8 cellular contexts compared by ENCODE assay signal in the genomic region with DNA sequence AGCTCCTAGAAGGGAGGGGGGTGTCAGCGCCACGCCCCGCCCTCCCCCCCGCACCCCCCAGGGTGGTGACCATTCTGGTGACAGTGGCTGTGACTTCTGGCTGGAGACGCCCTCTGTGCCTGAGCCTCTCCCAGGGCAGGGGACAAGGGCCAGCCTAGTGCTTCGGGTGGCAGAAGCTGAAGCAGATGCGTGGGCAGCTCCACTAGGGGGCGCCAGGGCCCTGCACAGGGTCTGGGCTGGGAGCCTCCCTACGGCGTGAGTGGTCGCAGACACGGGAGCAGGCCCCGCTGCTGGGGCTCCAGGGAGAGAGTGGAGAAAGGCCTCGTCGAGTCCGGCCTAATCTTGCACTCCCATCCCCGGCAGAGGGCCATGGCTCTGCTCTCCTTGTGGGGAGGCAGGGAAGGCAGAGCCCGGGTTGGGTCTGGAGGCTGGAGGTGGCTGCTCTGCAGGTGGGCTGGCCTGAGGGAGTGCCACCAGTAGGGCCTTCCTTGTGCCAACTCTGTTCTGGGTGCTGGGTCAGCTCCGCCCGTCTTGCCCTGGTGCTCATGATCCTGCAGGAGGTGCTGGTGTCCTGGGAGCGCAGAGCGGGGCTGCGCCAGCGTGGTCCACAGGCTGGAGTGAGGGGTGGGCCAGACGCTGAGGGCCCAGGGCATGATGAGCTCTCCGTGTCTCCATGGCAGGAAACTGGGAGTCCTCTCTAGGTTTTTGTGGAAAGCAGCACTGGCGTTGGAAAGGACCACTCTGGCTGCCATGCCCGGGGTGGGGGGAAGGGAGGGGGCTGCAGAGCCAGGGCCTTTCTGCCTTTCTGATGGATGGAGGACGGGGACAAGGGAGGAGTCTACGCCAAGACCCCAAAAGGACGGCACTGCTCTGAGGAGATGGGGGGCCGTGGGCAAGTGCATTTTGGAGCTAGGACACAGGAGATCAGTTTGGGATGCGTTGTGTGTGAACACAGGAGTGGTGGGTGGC. TPM values are rescaled to one million over a fixed set of nuclear protein-coding genes. Genes with fewer than 3 reads are reported as not detected.
A peak's percentile ranks its signal among the peaks of the same experiment; 100 is the strongest.
DNase-seq lines count a peak whose midpoint lies in the region; ATAC-seq and TF ChIP-seq lines count a peak whose summit lies in the region.

No MANE protein-coding gene starts in this region.

- ATAC-seq in left colon (peak; percentile 9), HG02981 (IDR thresholded peaks at IDR 0.05; ENCODE audit: unreplicated experiment) (no peak), HG02885 (IDR thresholded peaks at IDR 0.05; ENCODE audit: poor library complexity, unreplicated experiment) (no peak)

- no peak overlapping the region for H3K4me3 ChIP-seq in astrocyte of the spinal cord (ENCODE audit: low read depth, low read length)

- intact Hi-C loops in left colon (cut with DNase I, micrococcal nuclease): loop anchor here in 1 of 2 donors (5.0 kb wide), 1 partner anchor 53 kb away; no protein-coding TSS in a partner anchor

- in situ Hi-C loops in astrocyte of the spinal cord (cut with HindIII; ENCODE audit: low sequenced_read_pairs): no loop called here

- TF ChIP-seq CTCF in astrocyte of the spinal cord (IDR thresholded peaks at IDR 0.05; ENCODE audit: low read depth, low read length): peak; percentile 88

- DNase-seq in DMS53 (lab: John Stamatoyannopoulos, UW) (peak; percentile 87), M059J (ENCODE audit: low read depth) (peak; percentile 23), T1000 (lab: John Stamatoyannopoulos, UW) (peak; percentile 39), astrocyte of the spinal cord (ENCODE audit: low read depth, low spot score) (no peak), left colon (peak; percentile 70 to 75)
- peak; percentile 90 for DNase-seq in stimulated activated CD8-positive, alpha-beta memory T cell treated with anti-CD3 and anti-CD28 coated beads, Interleukin-4, amount 100 ng/mL, for 48 hours

RNA-seq across cellular contexts. Expression of gene CENPX, which starts 2.5 kb away (rescaled TPM):
- 121 and 155 TPM in 2 replicates for total RNA-seq in M059J (2014; rRNA removed; shearing (Covaris generic))
- total RNA-seq in left colon: 100 to 1,000 TPM in 1 of 2 donors, 10 to 100 TPM in 1; 83.3 to 127 TPM

RNA-seq across cellular contexts. Expression of gene LRRC45, which starts 2.9 kb away (rescaled TPM):
- 6.2 and 20.8 TPM in 2 replicates for total RNA-seq in M059J (2014; rRNA removed; shearing (Covaris generic))
- 10 to 100 TPM; 14.2 to 20.8 TPM for total RNA-seq in left colon

RNA-seq across cellular contexts. Expression of gene RAC3, which starts 11.3 kb away (rescaled TPM):
- 16.4 and 19.8 TPM in 2 replicates for total RNA-seq in M059J (2014; rRNA removed; shearing (Covaris generic))
- total RNA-seq in left colon: 1 to 10 TPM; 4.2 to 9.0 TPM

RNA-seq across cellular contexts. Expression of gene DCXR, which starts 17.3 kb away (rescaled TPM):
- 81.6 and 117 TPM in 2 replicates for total RNA-seq in M059J (2014; rRNA removed; shearing (Covaris generic))
- 100 to 1,000 TPM; 111 to 137 TPM for total RNA-seq in left colon

RNA-seq across cellular contexts. Expression of gene RFNG, which starts 31.4 kb away (rescaled TPM):
- 8.4 and 18.6 TPM in 2 replicates for total RNA-seq in M059J (2014; rRNA removed; shearing (Covaris generic))
- 10 to 100 TPM; 31.5 to 32.3 TPM for total RNA-seq in left colon
